ENCODE assay signal across 8 cellular contexts in genomic region chr1:75725256-75725655, GRCh38. TPM values are rescaled to one million over a fixed set of nuclear protein-coding genes. Genes with fewer than 3 reads are reported as not detected.
DNase-seq lines count a peak whose midpoint lies in the region; ATAC-seq, FAIRE-seq and TF ChIP-seq lines count a peak whose summit lies in the region.

No MANE protein-coding gene starts in this region.

- ATAC-seq in HepG2, result no peak

- no peaks in the 10 kb centered on the region for H3K9me3 ChIP-seq in HepG2 (ENCODE audit: low read length)
- no peaks in the 10 kb centered on the region for H3K9me3 ChIP-seq in tibial artery

- peaks cover 8% of the 10 kb centered on the region; the same call in 1 of the 2 replicates for H4K20me1 ChIP-seq in HepG2 (ENCODE audit: insufficient read depth, low read length)

- H3K4me2 ChIP-seq in HepG2 (ENCODE audit: low read depth, low read length), result peak overlapping the region; percentile 82

- CTCF ChIA-PET in HepG2 (lab: Yijun Ruan, JAX; ENCODE audit: low intra/inter-chr PET ratio, low total read pairs), result no interaction called here

- no peak for TF ChIP-seq RAD21 in HepG2 (CRISPR knock-in tag; IDR thresholded peaks at IDR 0.05)

- FAIRE-seq in HepG2 (lab: Jason Lieb, UNC), result no peak

- TF ChIP-seq CTCF in 22Rv1 (IDR thresholded peaks at IDR 0.05) (no peak), astrocyte of the cerebellum (IDR thresholded peaks at IDR 0.05; ENCODE audit: low read depth, low read length, missing control alignments) (no peak), HepG2 (CRISPR knock-in tag; IDR thresholded peaks at IDR 0.05) (no peak), tibial artery (IDR thresholded peaks at IDR 0.05) (no peak)

- WGBS in HepG2 (ENCODE audit: low lambda C conversion rate), result 0% methylated on average over 1 of the region's 1 CpG

- TF ChIP-seq POLR2A in HepG2 (IDR thresholded peaks at IDR 0.05; ENCODE audit: insufficient read depth in 1 of 2, low read depth in 2 of 2, low read length in 2 of 2), result no peak

- in situ Hi-C loops in astrocyte of the cerebellum (cut with HindIII; ENCODE audit: low sequenced_read_pairs) (no loop called here), HepG2 (cut with HindIII; ENCODE audit: extremely low pct_ligation_motif_present, low pct_unique_long_range_greater_than_20kb) (loop anchor here (5.0 kb wide), 1 partner anchor 62 kb away; the partner anchor contains the start of gene RABGGTB)

- peaks cover 42% of the 10 kb centered on the region for H3K79me2 ChIP-seq in HepG2 (ENCODE audit: insufficient read depth, low read length)

- POLR2A ChIA-PET in HepG2 (lab: Yijun Ruan, JAX), result interaction anchor here (0.9 to 1.7 kb wide), 6 partner anchors 39 to 110 kb away, joined by 3 to 21 read pairs (median 5); partner anchors contain the start of gene RABGGTB

- no peaks in the 10 kb centered on the region for H3K27me3 ChIP-seq in HepG2 (ENCODE audit: control insufficient read depth in 1 of 2, insufficient read depth in 2 of 2, low read length in 2 of 2)
- H3K27me3 ChIP-seq in tibial artery, result no peaks in the 10 kb centered on the region

- H3K36me3 ChIP-seq in HepG2 (replicated peaks in 1 of 2; ENCODE audit: control insufficient read depth in 1 of 2, insufficient read depth in 2 of 2, low read length in 2 of 2) (no peaks in the 10 kb centered on the region), tibial artery (no peaks in the 10 kb centered on the region)

- TF ChIP-seq EP300 in HepG2 (IDR thresholded peaks at IDR 0.05; ENCODE audit: low read depth in 2 of 2, low read length in 2 of 2), result no peak
- TF ChIP-seq EP300 in HepG2 (CRISPR knock-in tag; IDR thresholded peaks at IDR 0.05; ENCODE audit: borderline replicate concordance), result no peak

- intact Hi-C loops in HepG2 (cut with micrococcal nuclease; ENCODE audit: unreplicated experiment) (loop anchor here (1.0 to 2.0 kb wide), 2 partner anchors 61 to 110 kb away; partner anchors contain the start of gene RABGGTB), tibial artery (cut with DNase I; ENCODE audit: low total_unique reads) (loop anchor here (2.0 kb wide), 1 partner anchor 60 kb away; no protein-coding TSS in a partner anchor)

- BruUV-seq in HepG2 (replicated peaks; lab: Mats Ljungman, UMichigan), result no TSS peak

- peak overlapping the region; percentile 82 for H3K9ac ChIP-seq in HepG2 (ENCODE audit: insufficient read depth, low read depth, low read length)

- DNase-seq in HT-29 (ENCODE audit: low spot score) (peak; percentile 32), astrocyte of the cerebellum (ENCODE audit: low read depth) (no peak), HepG2 (ENCODE audit: low spot score) (no peak), tibial artery (no peak), NCI-H446 treated with DMSO at 0.1 percent for 48 hours (lab: John Stamatoyannopoulos, UW) (no peak)
- no peak for DNase-seq in activated CD8-positive, alpha-beta memory T cell treated with anti-CD3 and anti-CD28 coated beads for 24 hours
- DNase-seq in activated CD4-positive, CD25-positive, alpha-beta regulatory T cell (lab: John Stamatoyannopoulos, UW), result no peak

- H2AFZ ChIP-seq in HepG2 (ENCODE audit: low read length), result no peak overlapping the region

- H3K4me3 ChIP-seq in astrocyte of the cerebellum (ENCODE audit: low read depth, low read length), result peak overlapping the region; percentile 89
- H3K4me3 ChIP-seq in HepG2 (replicated peaks in 1 of 3; ENCODE audit: insufficient read depth in 1 of 3, low read depth in 2 of 3, low read length in 3 of 3), result peak overlapping the region; percentile 86 to 98 (median 95)
- H3K4me3 ChIP-seq in tibial artery, result peak overlapping the region; percentile 80 to 89

- peaks cover 49% of the 10 kb centered on the region for H3K4me1 ChIP-seq in HepG2 (ENCODE audit: insufficient read depth, low read length)
- H3K4me1 ChIP-seq in tibial artery, result peaks cover 0 to 31% (median 2%) of the 10 kb centered on the region in 4 donors

- H3K27ac ChIP-seq in 22Rv1, result peak overlapping the region; percentile 75
- peak overlapping the region; percentile 91 for H3K27ac ChIP-seq in HepG2 (ENCODE audit: extremely low read length, insufficient read depth, low read length)
- H3K27ac ChIP-seq in tibial artery, result peak overlapping the region; percentile 81 to 93

TF ChIP-seq in HepG2, 621 proteins besides CTCF, POLR2A, EP300 and RAD21:
- TF ChIP-seq ZZZ3 (CRISPR knock-in tag; IDR thresholded peaks at IDR 0.05; ENCODE audit: borderline replicate concordance) (no peak), ZGPAT (CRISPR knock-in tag; IDR thresholded peaks at IDR 0.05) (no peak), SP5 (CRISPR knock-in tag; IDR thresholded peaks at IDR 0.05; ENCODE audit: borderline replicate concordance, low read depth) (no peak), ZNF333 (CRISPR knock-in tag; IDR thresholded peaks at IDR 0.05; ENCODE audit: borderline replicate concordance) (no peak), ZNF83 (CRISPR knock-in tag; IDR thresholded peaks at IDR 0.05; ENCODE audit: borderline replicate concordance) (no peak)

RNA-seq across cellular contexts. Expression of gene ACADM, which starts 0.7 kb away (rescaled TPM):
- 20.3 and 20.6 TPM in 2 replicates for total RNA-seq in HT-29 (2014; rRNA removed; shearing (Covaris generic))
- 92.2 and 133 TPM in 2 replicates for total RNA-seq in HepG2 (2016; rRNA removed; fragmentation: Illumina TruSeq; extraction: Trizol)
- total RNA-seq in HepG2 (2016; cell fraction: cytosol; rRNA removed; fragmentation: Illumina TruSeq; extraction: Trizol; ENCODE audit: low read depth), result 22.1 and 22.6 TPM in 2 replicates
- total RNA-seq in HepG2 (2016; cell fraction: insoluble cytoplasmic fraction; rRNA removed; fragmentation: Illumina TruSeq; extraction: Trizol), result 91.7 and 143 TPM in 2 replicates
- total RNA-seq in HepG2 (2016; cell fraction: membrane; rRNA removed; fragmentation: Illumina TruSeq; extraction: Trizol), result 24.5 and 27.9 TPM in 2 replicates
- 52.8 and 55.5 TPM in 2 replicates for total RNA-seq in HepG2 (2016; cell fraction: nucleus; rRNA removed; fragmentation: Illumina TruSeq; extraction: Trizol)
- 37.1 and 43.7 TPM in 2 replicates for polyA plus RNA-seq in HepG2 (2011; rRNA removed)
- polyA plus RNA-seq in HepG2 (2011; cell fraction: cytosol; rRNA removed), result 19.2 and 30.6 TPM in 2 replicates
- 16.8 and 25.8 TPM in 2 replicates for polyA plus RNA-seq in HepG2 (2011; cell fraction: nucleus; rRNA removed)
- 65.4 and 101 TPM in 2 replicates for polyA plus RNA-seq in HepG2 (2012)
- 7.0 and 7.2 TPM in 2 replicates for polyA plus RNA-seq in HepG2 (2016; cell fraction: cytosol; fragmentation: Illumina TruSeq; extraction: Trizol; ENCODE audit: low read depth)
- polyA plus RNA-seq in HepG2 (2016; cell fraction: insoluble cytoplasmic fraction; fragmentation: Illumina TruSeq; extraction: Trizol; ENCODE audit: low read depth), result 113 and 123 TPM in 2 replicates
- 14.2 and 14.7 TPM in 2 replicates for polyA plus RNA-seq in HepG2 (2016; cell fraction: membrane; fragmentation: Illumina TruSeq; extraction: Trizol; ENCODE audit: low read depth)
- 45.9 and 47.6 TPM in 2 replicates for polyA plus RNA-seq in HepG2 (2016; cell fraction: nucleus; fragmentation: Illumina TruSeq; extraction: Trizol; ENCODE audit: insufficient read depth, low read depth)
- polyA minus RNA-seq in HepG2 (2011; rRNA and poly(A)+ RNA removed; ENCODE audit: low replicate concordance), result 7.9 and 12.5 TPM in 2 replicates
- 18.5 and 23.1 TPM in 2 replicates for polyA minus RNA-seq in HepG2 (2011; cell fraction: cytosol; rRNA and poly(A)+ RNA removed)
- polyA minus RNA-seq in HepG2 (2011; cell fraction: nucleus; rRNA and poly(A)+ RNA removed), result 85.0 and 85.5 TPM in 2 replicates
